16 cellular contexts compared by ENCODE assay signal in genomic region chr16:12567602-12568001, GRCh38.
A peak's percentile ranks its signal among the peaks of the same experiment; 100 is the strongest.
DNase-seq lines count a peak whose midpoint lies in the region; ATAC-seq and TF ChIP-seq lines count a peak whose summit lies in the region.
"Had no signal": no experiment of that assay in that cellular context is flagged by ENCODE, and none has a peak within 500 bp of the region (broad histone marks: within the 10 kb centered on the region; RNA-seq: fewer than 3 reads in every experiment).

No MANE protein-coding gene starts in this region.

- H3K27ac ChIP-seq in CD8-positive, alpha-beta T cell (ENCODE audit: low read depth, low read length) = no peak overlapping the region
- H3K27ac ChIP-seq in naive thymus-derived CD4-positive, alpha-beta T cell (ENCODE audit: low read depth, low read length) = peak overlapping the region; percentile 33

- CTCF ChIA-PET in activated naive CD4-positive, alpha-beta T cell treated with anti-CD3 and anti-CD28 coated beads, Interleukin-2, amount 10 ng/mL, durations not matched to agents 7 days and 5 days (lab: Charles Lee) = no interaction called here
- CTCF ChIA-PET in CD8-positive, alpha-beta T cell (lab: Charles Lee) = no interaction called here
- CTCF ChIA-PET in activated CD4-positive, alpha-beta memory T cell treated with anti-CD3 and anti-CD28 coated beads for 36 hours (lab: Charles Lee) = no interaction called here
- CTCF ChIA-PET in naive thymus-derived CD4-positive, alpha-beta T cell (lab: Charles Lee) = no interaction called here

- no peak overlapping the region for H3K4me3 Mint-ChIP-seq in activated naive CD4-positive, alpha-beta T cell treated with anti-CD3 and anti-CD28 coated beads, Interleukin-2, amount 10 ng/mL, durations not matched to agents 7 days and 5 days
- no peak overlapping the region for H3K4me3 Mint-ChIP-seq in CD8-positive, alpha-beta T cell
- H3K4me3 Mint-ChIP-seq in activated CD4-positive, alpha-beta memory T cell treated with anti-CD3 and anti-CD28 coated beads for 36 hours = no peak overlapping the region
- H3K4me3 Mint-ChIP-seq in naive thymus-derived CD4-positive, alpha-beta T cell = peak overlapping the region in 3 of 10 donors; percentile 25 to 47 (median 42)
- H3K4me3 Mint-ChIP-seq: CD14-positive monocyte had no signal

- no peak for DNase-seq in activated naive CD4-positive, alpha-beta T cell treated with anti-CD3 and anti-CD28 coated beads, Interleukin-2, amount 10 ng/mL, durations not matched to agents 7 days and 5 days
- DNase-seq in activated naive CD4-positive, alpha-beta T cell treated with anti-CD3 and anti-CD28 coated beads, Interleukin-2, amount 50 U/mL, for 16 hours = no peak
- DNase-seq in CD8-positive, alpha-beta T cell = no peak
- no peak for DNase-seq in activated CD4-positive, alpha-beta memory T cell treated with anti-CD3 and anti-CD28 coated beads for 36 hours
- peak in 3 of 9 donors; percentile 5 to 16 (median 6) for DNase-seq in naive thymus-derived CD4-positive, alpha-beta T cell
- DNase-seq in stimulated activated CD4-positive, alpha-beta T cell treated with anti-CD3 and anti-CD28 coated beads, Interleukin-1b, Interleukin-23, amount 100 ng/mL, for 48 hours = no peak
- DNase-seq: Calu3; DMS53; MV-4-11; NCI-H1417; NCI-H1930; NCI-H446 treated with DMSO at 0.1 percent for 48 hours; NK-92 treated with Interleukin-12 subunit alpha and Interleukin-12 subunit beta, amount 100 ng/mL, for 24 hours had no signal

- peaks cover 14% of the 10 kb centered on the region for H3K4me1 ChIP-seq in CD8-positive, alpha-beta T cell (ENCODE audit: insufficient read depth, low read length)
- H3K4me1 ChIP-seq in naive thymus-derived CD4-positive, alpha-beta T cell (ENCODE audit: control insufficient read depth in 2 of 2, insufficient read depth in 2 of 2, low read length in 2 of 2) = peaks cover 0 to 19% of the 10 kb centered on the region in 2 donors

- no peak for TF ChIP-seq CTCF in CD8-positive, alpha-beta T cell (IDR thresholded peaks at IDR 0.05)

- H3K36me3 ChIP-seq in CD8-positive, alpha-beta T cell (ENCODE audit: insufficient read depth, low read length) = peaks cover 3% of the 10 kb centered on the region
- H3K36me3 ChIP-seq in naive thymus-derived CD4-positive, alpha-beta T cell (ENCODE audit: control insufficient read depth in 2 of 3, insufficient read depth in 3 of 3, low read length in 3 of 3) = peaks cover 0 to 10% (median 0%) of the 10 kb centered on the region in 3 experiments

- intact Hi-C loops in CD8-positive, alpha-beta T cell (cut with DNase I, micrococcal nuclease) = no loop called here
- intact Hi-C loops in activated CD4-positive, alpha-beta memory T cell treated with anti-CD3 and anti-CD28 coated beads for 36 hours (cut with micrococcal nuclease) = no loop called here
- intact Hi-C loops in naive thymus-derived CD4-positive, alpha-beta T cell (cut with micrococcal nuclease) = no loop called here

- peaks cover 24% of the 10 kb centered on the region for H3K4me1 Mint-ChIP-seq in activated naive CD4-positive, alpha-beta T cell treated with anti-CD3 and anti-CD28 coated beads, Interleukin-2, amount 10 ng/mL, durations not matched to agents 7 days and 5 days
- peaks cover 33% of the 10 kb centered on the region for H3K4me1 Mint-ChIP-seq in CD8-positive, alpha-beta T cell (ENCODE audit: low read depth)
- H3K4me1 Mint-ChIP-seq in activated CD4-positive, alpha-beta memory T cell treated with anti-CD3 and anti-CD28 coated beads for 36 hours (ENCODE audit: low read depth) = peaks cover 27% of the 10 kb centered on the region
- H3K4me1 Mint-ChIP-seq in naive thymus-derived CD4-positive, alpha-beta T cell = peaks cover 25 to 49% (median 41%) of the 10 kb centered on the region in 7 donors

- peaks cover 34% of the 10 kb centered on the region for H3K36me3 Mint-ChIP-seq in activated naive CD4-positive, alpha-beta T cell treated with anti-CD3 and anti-CD28 coated beads, Interleukin-2, amount 10 ng/mL, durations not matched to agents 7 days and 5 days
- peaks cover 35% of the 10 kb centered on the region for H3K36me3 Mint-ChIP-seq in CD8-positive, alpha-beta T cell
- peaks cover 28% of the 10 kb centered on the region for H3K36me3 Mint-ChIP-seq in activated CD4-positive, alpha-beta memory T cell treated with anti-CD3 and anti-CD28 coated beads for 36 hours
- peaks cover 18 to 76% (median 58%) of the 10 kb centered on the region in 5 donors for H3K36me3 Mint-ChIP-seq in naive thymus-derived CD4-positive, alpha-beta T cell

- no peaks in the 10 kb centered on the region for H3K9me3 ChIP-seq in CD8-positive, alpha-beta T cell (ENCODE audit: low read length)
- H3K9me3 ChIP-seq in naive thymus-derived CD4-positive, alpha-beta T cell (ENCODE audit: control insufficient read depth in 2 of 3, low read length in 3 of 3) = no peaks in the 10 kb centered on the region

- no peaks in the 10 kb centered on the region for H3K27me3 ChIP-seq in CD8-positive, alpha-beta T cell (ENCODE audit: insufficient read depth, low read length)
- no peaks in the 10 kb centered on the region for H3K27me3 ChIP-seq in naive thymus-derived CD4-positive, alpha-beta T cell (ENCODE audit: control insufficient read depth in 2 of 2, insufficient read depth in 2 of 2, low read length in 2 of 2)

- peaks cover 17% of the 10 kb centered on the region for H3K9me3 Mint-ChIP-seq in activated naive CD4-positive, alpha-beta T cell treated with anti-CD3 and anti-CD28 coated beads, Interleukin-2, amount 10 ng/mL, durations not matched to agents 7 days and 5 days
- H3K9me3 Mint-ChIP-seq in CD8-positive, alpha-beta T cell = no peaks in the 10 kb centered on the region
- H3K9me3 Mint-ChIP-seq in activated CD4-positive, alpha-beta memory T cell treated with anti-CD3 and anti-CD28 coated beads for 36 hours = peaks cover 24% of the 10 kb centered on the region
- H3K9me3 Mint-ChIP-seq in naive thymus-derived CD4-positive, alpha-beta T cell = peaks cover 0 to 23% (median 7%) of the 10 kb centered on the region in 11 donors

- no peak overlapping the region for H3K4me3 ChIP-seq in CD8-positive, alpha-beta T cell (ENCODE audit: low read depth, low read length)
- H3K4me3 ChIP-seq in naive thymus-derived CD4-positive, alpha-beta T cell (ENCODE audit: low read length) = no peak overlapping the region
- H3K4me3 ChIP-seq: K562 had no signal

- H3K27me3 Mint-ChIP-seq in activated naive CD4-positive, alpha-beta T cell treated with anti-CD3 and anti-CD28 coated beads, Interleukin-2, amount 10 ng/mL, durations not matched to agents 7 days and 5 days = no peaks in the 10 kb centered on the region
- H3K27me3 Mint-ChIP-seq in CD8-positive, alpha-beta T cell (ENCODE audit: low read depth) = no peaks in the 10 kb centered on the region
- H3K27me3 Mint-ChIP-seq in activated CD4-positive, alpha-beta memory T cell treated with anti-CD3 and anti-CD28 coated beads for 36 hours = no peaks in the 10 kb centered on the region
- H3K27me3 Mint-ChIP-seq in naive thymus-derived CD4-positive, alpha-beta T cell = no peaks in the 10 kb centered on the region

- peak overlapping the region; percentile 47 for H3K27ac Mint-ChIP-seq in activated naive CD4-positive, alpha-beta T cell treated with anti-CD3 and anti-CD28 coated beads, Interleukin-2, amount 10 ng/mL, durations not matched to agents 7 days and 5 days
- H3K27ac Mint-ChIP-seq in CD8-positive, alpha-beta T cell = peak overlapping the region; percentile 60
- peak overlapping the region; percentile 1 for H3K27ac Mint-ChIP-seq in activated CD4-positive, alpha-beta memory T cell treated with anti-CD3 and anti-CD28 coated beads for 36 hours
- H3K27ac Mint-ChIP-seq in naive thymus-derived CD4-positive, alpha-beta T cell = peak overlapping the region; percentile 5 to 89 (median 69)

- ATAC-seq in CD8-positive, alpha-beta T cell = no peak
- no peak for ATAC-seq in naive thymus-derived CD4-positive, alpha-beta T cell
- ATAC-seq in HG03354 (IDR thresholded peaks at IDR 0.05; ENCODE audit: poor library complexity, severe bottlenecking, unreplicated experiment) = no peak
- ATAC-seq: K562 had no signal

- POLR2A ChIA-PET in CD8-positive, alpha-beta T cell (lab: Charles Lee) = no interaction called here
- POLR2A ChIA-PET in activated CD4-positive, alpha-beta memory T cell treated with anti-CD3 and anti-CD28 coated beads for 36 hours (lab: Charles Lee) = no interaction called here
- POLR2A ChIA-PET in naive thymus-derived CD4-positive, alpha-beta T cell (lab: Charles Lee) = interaction anchor here (0.7 kb wide), 1 partner anchor 25 kb away, joined by 3 read pairs; no protein-coding TSS in a partner anchor

Comparison
In these comparisons a context has a peak if more than half of its experiments do, and no peak if none do; other contexts are left out.
1. H3K27ac Mint-ChIP-seq: peak in every context shown above with its lines; median percentile 69 in naive thymus-derived CD4-positive, alpha-beta T cell; 60 in CD8-positive, alpha-beta T cell; 47 in activated naive CD4-positive, alpha-beta T cell treated with anti-CD3 and anti-CD28 coated beads, Interleukin-2, amount 10 ng/mL, durations not matched to agents 7 days and 5 days; 1 in activated CD4-positive, alpha-beta memory T cell treated with anti-CD3 and anti-CD28 coated beads for 36 hours.